Comparison of ENCODE assay signal across 18 cellular contexts in genomic region chr3:164341086-164341485, GRCh38.
DNase-seq lines count a peak whose midpoint lies in the region; ATAC-seq and TF ChIP-seq lines count a peak whose summit lies in the region.
"Had no signal": no experiment of that assay in that cellular context is flagged by ENCODE, and none has a peak within 500 bp of the region (broad histone marks: within the 10 kb centered on the region; RNA-seq: fewer than 3 reads in every experiment).

No MANE protein-coding gene starts in this region.

- no peaks in the 10 kb centered on the region for H3K79me1 ChIP-seq in trophoblast cell (ENCODE audit: low read length)

- H3K9me2 ChIP-seq in hepatocyte (replicated peaks; ENCODE audit: insufficient read depth) = no peaks in the 10 kb centered on the region

- H3K18ac ChIP-seq in trophoblast cell (ENCODE audit: low read length) = no peak overlapping the region

- no peaks in the 10 kb centered on the region for H4K20me1 ChIP-seq in hepatocyte (ENCODE audit: insufficient read depth, poor library complexity, severe bottlenecking)

- H2AFZ ChIP-seq in hepatocyte = no peak overlapping the region
- H2AFZ ChIP-seq in trophoblast cell (ENCODE audit: insufficient read depth, low read length, poor library complexity) = no peak overlapping the region

- no peak overlapping the region for H4K8ac ChIP-seq in trophoblast cell (ENCODE audit: low read depth, low read length)

- TF ChIP-seq CTCF in left ventricle myocardium inferior (IDR thresholded peaks at IDR 0.05; ENCODE audit: borderline replicate concordance) = no peak
- TF ChIP-seq CTCF in right atrium auricular region (IDR thresholded peaks at IDR 0.05) = no peak
- no peak for TF ChIP-seq CTCF in hepatocyte (IDR thresholded peaks at IDR 0.05; ENCODE audit: poor library complexity)

- no peak overlapping the region for H3K4ac ChIP-seq in trophoblast cell (ENCODE audit: low read depth, low read length)

- no peak overlapping the region for H2AK5ac ChIP-seq in trophoblast cell (ENCODE audit: low read length)

- no peak overlapping the region for H4K12ac ChIP-seq in trophoblast cell (ENCODE audit: low read depth, low read length)

- H3K4me3 ChIP-seq in left ventricle myocardium inferior (peak overlapping the region; percentile 17), right atrium auricular region (no peak overlapping the region), hepatocyte (no peak overlapping the region), trophoblast cell (ENCODE audit: low read depth, low read length) (no peak overlapping the region)
- H3K4me3 ChIP-seq: A549, HAP-1 had no signal

- ATAC-seq in GM21367 (IDR thresholded peaks at IDR 0.05; ENCODE audit: unreplicated experiment) = no peak
- no peak for ATAC-seq in GM19463 (IDR thresholded peaks at IDR 0.05; ENCODE audit: unreplicated experiment)
- ATAC-seq: A549, HepG2 had no signal

- no peak overlapping the region for H2BK12ac ChIP-seq in trophoblast cell (ENCODE audit: low read length)

- H3K27me3 ChIP-seq in left ventricle myocardium inferior (ENCODE audit: low read depth) = no peaks in the 10 kb centered on the region
- H3K27me3 ChIP-seq in right atrium auricular region = no peaks in the 10 kb centered on the region
- no peaks in the 10 kb centered on the region for H3K27me3 ChIP-seq in hepatocyte
- H3K27me3 ChIP-seq in trophoblast cell (ENCODE audit: insufficient read depth, low read length) = no peaks in the 10 kb centered on the region

- H3K4me2 ChIP-seq in hepatocyte (peak overlapping the region; percentile 37), trophoblast cell (ENCODE audit: low read length) (no peak overlapping the region)
- H3K4me2 ChIP-seq: A549 had no signal

- DNase-seq in left ventricle myocardium inferior (no peak), right atrium auricular region (ENCODE audit: low spot score) (no peak), hepatocyte (ENCODE audit: low spot score) (no peak), trophoblast cell (no peak), kidney tubule cell (ENCODE audit: low spot score) (no peak)
- DNase-seq: AML-193; Caco-2; CD4-positive, alpha-beta T cell; DMS79; GF-D8; KBM-7 had no signal

- H2BK120ac ChIP-seq in trophoblast cell (ENCODE audit: insufficient read depth, low read length, poor library complexity) = peak overlapping the region; percentile 11

- 78% methylated on average over 20 of the region's 20 CpGs for WGBS in hepatocyte (ENCODE audit: low lambda C conversion rate, missing lambda C conversion rate)
- WGBS in trophoblast cell (ENCODE audit: extremely low coverage, insufficient coverage, insufficient read length) = no CpG with 5 or more reads among the region's 20 CpGs

- H3K4me1 ChIP-seq in left ventricle myocardium inferior = no peaks in the 10 kb centered on the region
- H3K4me1 ChIP-seq in right atrium auricular region = no peaks in the 10 kb centered on the region
- H3K4me1 ChIP-seq in hepatocyte (ENCODE audit: insufficient read depth) = no peaks in the 10 kb centered on the region
- H3K4me1 ChIP-seq in trophoblast cell (ENCODE audit: control insufficient read depth in 1 of 2, insufficient read depth in 2 of 2, low read length in 2 of 2) = no peaks in the 10 kb centered on the region
- H3K4me1 ChIP-seq: A549, HAP-1 had no signal

- H4K91ac ChIP-seq in trophoblast cell (ENCODE audit: low read depth, low read length) = no peak overlapping the region

- no peak overlapping the region for H3K23ac ChIP-seq in trophoblast cell (ENCODE audit: low read length)

- no peaks in the 10 kb centered on the region for H3K36me3 ChIP-seq in left ventricle myocardium inferior
- no peaks in the 10 kb centered on the region for H3K36me3 ChIP-seq in right atrium auricular region
- H3K36me3 ChIP-seq in hepatocyte (replicated peaks; ENCODE audit: insufficient read depth, low read depth) = no peaks in the 10 kb centered on the region
- no peaks in the 10 kb centered on the region for H3K36me3 ChIP-seq in trophoblast cell (ENCODE audit: control insufficient read depth in 1 of 2, insufficient read depth in 2 of 2, low read length in 2 of 2)
- H3K36me3 ChIP-seq: HAP-1 had no signal

- no peak overlapping the region for H3K14ac ChIP-seq in trophoblast cell (ENCODE audit: low read length)

- H3K79me2 ChIP-seq in hepatocyte (no peaks in the 10 kb centered on the region), trophoblast cell (ENCODE audit: control insufficient read depth, insufficient read depth, low read length, poor library complexity) (no peaks in the 10 kb centered on the region)

- no peaks in the 10 kb centered on the region for H3K9me3 ChIP-seq in left ventricle myocardium inferior (replicated peaks)
- H3K9me3 ChIP-seq in right atrium auricular region = no peaks in the 10 kb centered on the region
- H3K9me3 ChIP-seq in hepatocyte (ENCODE audit: low read depth) = no peaks in the 10 kb centered on the region
- H3K9me3 ChIP-seq in trophoblast cell (ENCODE audit: insufficient read depth, low read depth, low read length) = no peaks in the 10 kb centered on the region
- H3K9me3 ChIP-seq: A549, Caco-2, HAP-1 had no signal

- intact Hi-C loops in left ventricle myocardium inferior (cut with micrococcal nuclease) = no loop called here

- no peak overlapping the region for H3K9ac ChIP-seq in trophoblast cell (ENCODE audit: low read length)

- H3K27ac ChIP-seq in left ventricle myocardium inferior (replicated peaks) = no peak overlapping the region
- H3K27ac ChIP-seq in right atrium auricular region = no peak overlapping the region
- no peak overlapping the region for H3K27ac ChIP-seq in hepatocyte
- H3K27ac ChIP-seq in trophoblast cell (ENCODE audit: low read depth, low read length) = no peak overlapping the region
- H3K27ac ChIP-seq: 22Rv1, A549, C4-2B had no signal

- no peak overlapping the region for H2BK5ac ChIP-seq in trophoblast cell (ENCODE audit: low read depth, low read length, poor library complexity)
